1 cellular context compared by ENCODE assay signal in genomic region chr3:15049584-15049983, GRCh38.
TF ChIP-seq lines count a peak whose summit lies in the region.

No MANE protein-coding gene starts in this region.

TF ChIP-seq in GM12878, 131 proteins besides CTCF, POLR2A, EP300 and RAD21:
- TF ChIP-seq FOXM1 (IDR thresholded peaks at IDR 0.05; ENCODE audit: low read depth, low read length): no peak
- TF ChIP-seq E2F8 (IDR thresholded peaks at IDR 0.05; ENCODE audit: low read depth, partially characterized antibody): no peak
- TF ChIP-seq BMI1 (IDR thresholded peaks at IDR 0.05; ENCODE audit: borderline replicate concordance): no peak
- TF ChIP-seq IRF5 (IDR thresholded peaks at IDR 0.05; ENCODE audit: borderline replicate concordance): no peak
- TF ChIP-seq IKZF2 (IDR thresholded peaks at IDR 0.05): no peak
- no peak for TF ChIP-seq POLR2AphosphoS5 (IDR thresholded peaks at IDR 0.05; ENCODE audit: low read length)
- no peak for TF ChIP-seq KAT2A (conservative IDR thresholded peaks at IDR 0.05; ENCODE audit: control insufficient read depth, low read depth, low read length)
- TF ChIP-seq MYB (IDR thresholded peaks at IDR 0.05; ENCODE audit: borderline replicate concordance, low read depth, low read length): no peak
- no peak for TF ChIP-seq ZBTB33 (IDR thresholded peaks at IDR 0.05)
- TF ChIP-seq BCL11A (IDR thresholded peaks at IDR 0.05; ENCODE audit: low read depth, low read length): no peak
- no peak for TF ChIP-seq ATF7 (IDR thresholded peaks at IDR 0.05; ENCODE audit: low read depth)
- TF ChIP-seq SUZ12 (IDR thresholded peaks at IDR 0.05; ENCODE audit: unreplicated experiment): no peak
- TF ChIP-seq NFXL1 (IDR thresholded peaks at IDR 0.05; ENCODE audit: borderline replicate concordance): no peak
- no peak for TF ChIP-seq FOXK2 (IDR thresholded peaks at IDR 0.05)
- no peak for TF ChIP-seq SKIL (IDR thresholded peaks at IDR 0.05; ENCODE audit: low read depth, poor library complexity, severe bottlenecking)
- TF ChIP-seq GATAD2B (conservative IDR thresholded peaks at IDR 0.05; ENCODE audit: low read depth): no peak
- TF ChIP-seq ATF3 (IDR thresholded peaks at IDR 0.05; ENCODE audit: borderline replicate concordance, extremely low read depth, low read depth, low read length): no peak
- TF ChIP-seq NR2C1 (IDR thresholded peaks at IDR 0.05): no peak
- no peak for TF ChIP-seq MXI1 (IDR thresholded peaks at IDR 0.05; ENCODE audit: low read depth, low read length)
